ENCODE assay signal across 1 cellular context in the genomic region with DNA sequence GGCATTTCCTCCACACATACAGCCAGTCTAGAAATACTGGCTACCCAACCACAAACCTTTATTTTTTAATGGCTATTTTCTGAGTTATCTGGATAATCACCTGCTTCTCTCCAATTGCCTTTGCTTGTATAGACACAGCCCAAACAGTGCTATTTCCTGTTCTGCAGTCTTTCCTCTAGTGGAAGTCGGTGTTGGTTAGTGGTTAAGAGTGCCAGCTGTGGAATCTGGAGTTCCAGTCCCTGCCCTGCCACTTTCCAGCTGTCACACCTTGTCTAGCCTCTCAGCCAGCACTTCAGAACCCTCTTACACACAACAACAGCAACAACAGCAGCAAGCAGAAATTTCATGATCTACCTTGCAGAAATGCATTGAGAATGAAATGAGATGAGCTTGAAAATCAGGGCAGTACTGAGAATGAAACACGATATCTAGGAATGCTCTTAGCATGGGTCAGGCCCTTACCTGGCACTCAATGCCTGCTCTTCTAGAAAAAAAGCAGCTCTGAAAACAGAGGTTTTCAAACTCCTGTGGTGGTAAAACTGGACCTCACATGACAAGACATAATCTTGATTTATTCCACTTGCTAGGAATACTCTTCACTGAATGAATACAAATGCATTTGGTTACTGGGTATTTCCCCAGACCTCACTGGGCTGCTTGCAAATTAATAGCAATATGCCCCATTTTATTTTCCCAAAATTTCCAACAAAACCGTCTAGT.
TF ChIP-seq lines count a peak whose summit lies in the region.

No MANE protein-coding gene starts in this region.

TF ChIP-seq in HEK293, 187 proteins besides CTCF, POLR2A, EP300 and RAD21 (continued from another document):
- TF ChIP-seq, protein P1, sequence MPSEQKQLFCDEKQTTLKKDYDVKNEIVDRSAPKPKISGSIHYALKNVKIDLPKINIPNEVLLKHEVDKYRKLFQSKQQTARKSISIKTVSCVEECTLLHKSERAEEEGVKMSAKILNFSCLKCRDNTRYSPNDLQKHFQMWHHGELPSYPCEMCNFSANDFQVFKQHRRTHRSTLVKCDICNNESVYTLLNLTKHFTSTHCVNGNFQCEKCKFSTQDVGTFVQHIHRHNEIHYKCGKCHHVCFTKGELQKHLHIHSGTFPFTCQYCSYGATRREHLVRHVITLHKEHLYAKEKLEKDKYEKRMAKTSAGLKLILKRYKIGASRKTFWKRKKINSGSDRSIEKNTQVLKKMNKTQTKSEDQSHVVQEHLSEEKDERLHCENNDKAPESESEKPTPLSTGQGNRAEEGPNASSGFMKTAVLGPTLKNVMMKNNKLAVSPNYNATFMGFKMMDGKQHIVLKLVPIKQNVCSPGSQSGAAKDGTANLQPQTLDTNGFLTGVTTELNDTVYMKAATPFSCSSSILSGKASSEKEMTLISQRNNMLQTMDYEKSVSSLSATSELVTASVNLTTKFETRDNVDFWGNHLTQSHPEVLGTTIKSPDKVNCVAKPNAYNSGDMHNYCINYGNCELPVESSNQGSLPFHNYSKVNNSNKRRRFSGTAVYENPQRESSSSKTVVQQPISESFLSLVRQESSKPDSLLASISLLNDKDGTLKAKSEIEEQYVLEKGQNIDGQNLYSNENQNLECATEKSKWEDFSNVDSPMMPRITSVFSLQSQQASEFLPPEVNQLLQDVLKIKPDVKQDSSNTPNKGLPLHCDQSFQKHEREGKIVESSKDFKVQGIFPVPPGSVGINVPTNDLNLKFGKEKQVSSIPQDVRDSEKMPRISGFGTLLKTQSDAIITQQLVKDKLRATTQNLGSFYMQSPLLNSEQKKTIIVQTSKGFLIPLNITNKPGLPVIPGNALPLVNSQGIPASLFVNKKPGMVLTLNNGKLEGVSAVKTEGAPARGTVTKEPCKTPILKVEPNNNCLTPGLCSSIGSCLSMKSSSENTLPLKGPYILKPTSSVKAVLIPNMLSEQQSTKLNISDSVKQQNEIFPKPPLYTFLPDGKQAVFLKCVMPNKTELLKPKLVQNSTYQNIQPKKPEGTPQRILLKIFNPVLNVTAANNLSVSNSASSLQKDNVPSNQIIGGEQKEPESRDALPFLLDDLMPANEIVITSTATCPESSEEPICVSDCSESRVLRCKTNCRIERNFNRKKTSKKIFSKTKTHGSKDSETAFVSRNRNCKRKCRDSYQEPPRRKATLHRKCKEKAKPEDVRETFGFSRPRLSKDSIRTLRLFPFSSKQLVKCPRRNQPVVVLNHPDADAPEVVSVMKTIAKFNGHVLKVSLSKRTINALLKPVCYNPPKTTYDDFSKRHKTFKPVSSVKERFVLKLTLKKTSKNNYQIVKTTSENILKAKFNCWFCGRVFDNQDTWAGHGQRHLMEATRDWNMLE (tag by site-specific recombination; conservative IDR thresholded peaks at IDR 0.05; ENCODE audit: low read depth) = no peak
- no peak for TF ChIP-seq ZNF707 (tag by site-specific recombination; IDR thresholded peaks at IDR 0.05)
- no peak for TF ChIP-seq SP3 (tag by site-specific recombination; IDR thresholded peaks at IDR 0.05)
- no peak for TF ChIP-seq KLF10 (tag by site-specific recombination; IDR thresholded peaks at IDR 0.05)
- TF ChIP-seq ZNF112 (tag by site-specific recombination; IDR thresholded peaks at IDR 0.05) = no peak
- TF ChIP-seq PRDM1 (tag by site-specific recombination; IDR thresholded peaks at IDR 0.05) = no peak
- TF ChIP-seq ZNF521 (tag by site-specific recombination; IDR thresholded peaks at IDR 0.05) = no peak
- TF ChIP-seq ZNF140 (tag by site-specific recombination; IDR thresholded peaks at IDR 0.05) = no peak
- TF ChIP-seq ZNF121 (tag by site-specific recombination; IDR thresholded peaks at IDR 0.05) = no peak
- no peak for TF ChIP-seq ZNF747 (tag by site-specific recombination; IDR thresholded peaks at IDR 0.05)
- no peak for TF ChIP-seq ZNF302 (tag by site-specific recombination; IDR thresholded peaks at IDR 0.05; ENCODE audit: low read depth)
- no peak for TF ChIP-seq ZNF10 (tag by site-specific recombination; IDR thresholded peaks at IDR 0.05)
- no peak for TF ChIP-seq SP2 (tag by site-specific recombination; IDR thresholded peaks at IDR 0.05)
- TF ChIP-seq ZNF654 (tag by site-specific recombination; IDR thresholded peaks at IDR 0.05; ENCODE audit: low read depth) = no peak
- 0 out of 2 replicates have a peak, but pooled peaks have one; percentile 9 for TF ChIP-seq ZBTB8A (tag by site-specific recombination; IDR thresholded peaks at IDR 0.05)
- TF ChIP-seq KLF7 (tag by site-specific recombination; IDR thresholded peaks at IDR 0.05; ENCODE audit: borderline replicate concordance) = no peak
- 0 out of 2 replicates have a peak, but pooled peaks have one; percentile 20 for TF ChIP-seq IKZF3 (tag by site-specific recombination; IDR thresholded peaks at IDR 0.05)
- TF ChIP-seq ZNF660 (tag by site-specific recombination; IDR thresholded peaks at IDR 0.05) = no peak
- 0 out of 2 replicates have a peak, but pooled peaks have one; percentile 8 for TF ChIP-seq ZNF335 (tag by site-specific recombination; conservative IDR thresholded peaks at IDR 0.05)
- TF ChIP-seq ZNF777 (tag by site-specific recombination; IDR thresholded peaks at IDR 0.05; ENCODE audit: borderline replicate concordance) = no peak
- TF ChIP-seq, protein P2, sequence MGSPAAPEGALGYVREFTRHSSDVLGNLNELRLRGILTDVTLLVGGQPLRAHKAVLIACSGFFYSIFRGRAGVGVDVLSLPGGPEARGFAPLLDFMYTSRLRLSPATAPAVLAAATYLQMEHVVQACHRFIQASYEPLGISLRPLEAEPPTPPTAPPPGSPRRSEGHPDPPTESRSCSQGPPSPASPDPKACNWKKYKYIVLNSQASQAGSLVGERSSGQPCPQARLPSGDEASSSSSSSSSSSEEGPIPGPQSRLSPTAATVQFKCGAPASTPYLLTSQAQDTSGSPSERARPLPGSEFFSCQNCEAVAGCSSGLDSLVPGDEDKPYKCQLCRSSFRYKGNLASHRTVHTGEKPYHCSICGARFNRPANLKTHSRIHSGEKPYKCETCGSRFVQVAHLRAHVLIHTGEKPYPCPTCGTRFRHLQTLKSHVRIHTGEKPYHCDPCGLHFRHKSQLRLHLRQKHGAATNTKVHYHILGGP (tag by site-specific recombination; IDR thresholded peaks at IDR 0.05) = no peak
- TF ChIP-seq KLF8 (tag by site-specific recombination; IDR thresholded peaks at IDR 0.05) = no peak
- no peak for TF ChIP-seq ZNF629 (tag by site-specific recombination; IDR thresholded peaks at IDR 0.05)
- TF ChIP-seq ZNF248 (tag by site-specific recombination; IDR thresholded peaks at IDR 0.05) = no peak
- no peak for TF ChIP-seq ZNF596 (tag by site-specific recombination; IDR thresholded peaks at IDR 0.05)
- no peak for TF ChIP-seq ZBTB21 (tag by site-specific recombination; IDR thresholded peaks at IDR 0.05)
- TF ChIP-seq ZBTB1 (tag by site-specific recombination; IDR thresholded peaks at IDR 0.05) = no peak
- TF ChIP-seq ZSCAN30 (tag by site-specific recombination; IDR thresholded peaks at IDR 0.05) = no peak
- TF ChIP-seq ZNF221 (tag by site-specific recombination; IDR thresholded peaks at IDR 0.05; ENCODE audit: borderline replicate concordance) = no peak
- 0 out of 2 replicates have a peak, but pooled peaks have one; percentile 2 for TF ChIP-seq FEZF1 (tag by site-specific recombination; IDR thresholded peaks at IDR 0.05)
- peak; percentile 41; the same call in 1 of the 2 replicates for TF ChIP-seq ZNF600 (tag by site-specific recombination; IDR thresholded peaks at IDR 0.05)
- TF ChIP-seq, protein P3, sequence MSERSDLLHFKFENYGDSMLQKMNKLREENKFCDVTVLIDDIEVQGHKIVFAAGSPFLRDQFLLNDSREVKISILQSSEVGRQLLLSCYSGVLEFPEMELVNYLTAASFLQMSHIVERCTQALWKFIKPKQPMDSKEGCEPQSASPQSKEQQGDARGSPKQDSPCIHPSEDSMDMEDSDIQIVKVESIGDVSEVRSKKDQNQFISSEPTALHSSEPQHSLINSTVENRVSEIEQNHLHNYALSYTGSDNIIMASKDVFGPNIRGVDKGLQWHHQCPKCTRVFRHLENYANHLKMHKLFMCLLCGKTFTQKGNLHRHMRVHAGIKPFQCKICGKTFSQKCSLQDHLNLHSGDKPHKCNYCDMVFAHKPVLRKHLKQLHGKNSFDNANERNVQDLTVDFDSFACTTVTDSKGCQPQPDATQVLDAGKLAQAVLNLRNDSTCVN (tag by site-specific recombination; optimal IDR thresholded peaks at IDR 0.05) = no peak
- peak; percentile 26 for TF ChIP-seq GLIS1 (tag by site-specific recombination; IDR thresholded peaks at IDR 0.05)
- no peak for TF ChIP-seq EGR2 (tag by site-specific recombination; IDR thresholded peaks at IDR 0.05; ENCODE audit: low read depth)
- TF ChIP-seq ZNF274 (IDR thresholded peaks at IDR 0.05; ENCODE audit: low read length) = no peak
- no peak for TF ChIP-seq ZNF274 (tag by site-specific recombination; IDR thresholded peaks at IDR 0.05; ENCODE audit: borderline replicate concordance)
- no peak for TF ChIP-seq ZNF610 (tag by site-specific recombination; IDR thresholded peaks at IDR 0.05; ENCODE audit: borderline replicate concordance)
- no peak for TF ChIP-seq ZNF391 (tag by site-specific recombination; IDR thresholded peaks at IDR 0.05; ENCODE audit: borderline replicate concordance, low read depth)
- TF ChIP-seq ZXDB (tag by site-specific recombination; IDR thresholded peaks at IDR 0.05) = no peak
- no peak for TF ChIP-seq ZFP3 (tag by site-specific recombination; IDR thresholded peaks at IDR 0.05; ENCODE audit: low read depth)
- TF ChIP-seq, protein P4, sequence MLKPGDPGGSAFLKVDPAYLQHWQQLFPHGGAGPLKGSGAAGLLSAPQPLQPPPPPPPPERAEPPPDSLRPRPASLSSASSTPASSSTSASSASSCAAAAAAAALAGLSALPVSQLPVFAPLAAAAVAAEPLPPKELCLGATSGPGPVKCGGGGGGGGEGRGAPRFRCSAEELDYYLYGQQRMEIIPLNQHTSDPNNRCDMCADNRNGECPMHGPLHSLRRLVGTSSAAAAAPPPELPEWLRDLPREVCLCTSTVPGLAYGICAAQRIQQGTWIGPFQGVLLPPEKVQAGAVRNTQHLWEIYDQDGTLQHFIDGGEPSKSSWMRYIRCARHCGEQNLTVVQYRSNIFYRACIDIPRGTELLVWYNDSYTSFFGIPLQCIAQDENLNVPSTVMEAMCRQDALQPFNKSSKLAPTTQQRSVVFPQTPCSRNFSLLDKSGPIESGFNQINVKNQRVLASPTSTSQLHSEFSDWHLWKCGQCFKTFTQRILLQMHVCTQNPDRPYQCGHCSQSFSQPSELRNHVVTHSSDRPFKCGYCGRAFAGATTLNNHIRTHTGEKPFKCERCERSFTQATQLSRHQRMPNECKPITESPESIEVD (tag by site-specific recombination; IDR thresholded peaks at IDR 0.05) = peak; percentile 82
